In genomic region chr17:7192271-7192937, GRCh38 we compare ENCODE assay signal across 1 cellular context.
TF ChIP-seq lines count a peak whose summit lies in the region.

No MANE protein-coding gene starts in this region.

TF ChIP-seq in K562, 482 proteins besides CTCF, POLR2A, EP300 and RAD21:
- no peak for TF ChIP-seq XRCC3 (IDR thresholded peaks at IDR 0.05)
- peak; percentile 84 for TF ChIP-seq ZNF263 (CRISPR knock-in tag; IDR thresholded peaks at IDR 0.05; ENCODE audit: borderline replicate concordance)
- no peak for TF ChIP-seq BCL6 (CRISPR knock-in tag; IDR thresholded peaks at IDR 0.05)
- TF ChIP-seq PURB (CRISPR knock-in tag; IDR thresholded peaks at IDR 0.05; ENCODE audit: low read depth), result no peak
- TF ChIP-seq ZNF274 (IDR thresholded peaks at IDR 0.05; ENCODE audit: borderline replicate concordance, low read depth, low read length), result no peak
- no peak for TF ChIP-seq ZNF717 (CRISPR knock-in tag; IDR thresholded peaks at IDR 0.05)
TF ChIP-seq in K562: peak in this region for 1.
